In the genomic region with DNA sequence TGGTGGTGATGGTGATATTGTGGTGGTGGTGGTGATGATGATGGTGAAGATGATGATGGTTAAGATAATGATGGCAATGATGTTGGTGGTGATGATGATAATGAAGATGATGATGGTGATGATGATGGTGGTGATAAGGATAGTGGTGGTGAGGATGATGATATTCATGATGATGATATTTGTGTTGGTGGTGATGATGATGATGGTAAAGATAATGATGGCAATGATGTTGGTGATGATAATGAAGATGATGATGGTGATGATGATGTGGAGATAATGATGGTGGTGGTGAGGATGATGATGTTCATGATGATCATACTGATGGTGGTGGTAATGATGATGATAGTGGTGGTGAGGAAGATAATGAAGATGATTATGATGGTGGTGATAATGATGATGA, we compare ENCODE assay signal across 23 cellular contexts. TPM values are rescaled to one million over a fixed set of nuclear protein-coding genes. Genes with fewer than 3 reads are reported as not detected.
"Had no signal": no experiment of that assay in that cellular context is flagged by ENCODE, and none has a peak within 500 bp of the region (broad histone marks: within the 10 kb centered on the region; RNA-seq: fewer than 3 reads in every experiment).

No MANE protein-coding gene starts in this region.

- H3K4me3 ChIP-seq: coronary artery, dorsolateral prefrontal cortex, esophagus muscularis mucosa, gastroesophageal sphincter, heart left ventricle, hepatocyte, left lung, lung had no signal

- H2AFZ ChIP-seq: hepatocyte had no signal

- H3K27ac ChIP-seq: coronary artery, dorsolateral prefrontal cortex, esophagus muscularis mucosa, foreskin keratinocyte, gastroesophageal sphincter, heart left ventricle, hepatocyte, left lung had no signal

- H3K4me2 ChIP-seq: hepatocyte had no signal

- H3K36me3 ChIP-seq: esophagus muscularis mucosa, gastroesophageal sphincter, heart left ventricle, left lung had no signal

- FAIRE-seq: colon, endothelial cell of umbilical vein, frontal cortex had no signal

- H3K9me3 ChIP-seq: esophagus muscularis mucosa, gastroesophageal sphincter, heart left ventricle, left lung had no signal

- DNase-seq: dermis blood vessel endothelial cell; dorsolateral prefrontal cortex; effector CD4-positive, alpha-beta T cell; effector memory CD4-positive, alpha-beta T cell; foreskin keratinocyte; heart left ventricle; hypothalamus; immature natural killer cell; islet precursor cell; left cardiac atrium; left lung; left ventricle myocardium superior; mammary epithelial cell; mesendoderm; midbrain had no signal

- H3K4me1 ChIP-seq: foreskin keratinocyte, gastroesophageal sphincter, heart left ventricle, left lung had no signal

- H3K27me3 ChIP-seq: foreskin keratinocyte, gastroesophageal sphincter, heart left ventricle, hepatocyte had no signal

- ATAC-seq: foreskin keratinocyte, gastroesophageal sphincter, heart left ventricle, left cardiac atrium, left lung, left ventricle myocardium superior had no signal

- H3K79me2 ChIP-seq: hepatocyte had no signal

RNA-seq across cellular contexts. Expression of gene SDK1, which starts 30.7 kb away (rescaled TPM):
- polyA plus RNA-seq: immature natural killer cell had no signal
